8 cellular contexts compared by ENCODE assay signal in the genomic region with DNA sequence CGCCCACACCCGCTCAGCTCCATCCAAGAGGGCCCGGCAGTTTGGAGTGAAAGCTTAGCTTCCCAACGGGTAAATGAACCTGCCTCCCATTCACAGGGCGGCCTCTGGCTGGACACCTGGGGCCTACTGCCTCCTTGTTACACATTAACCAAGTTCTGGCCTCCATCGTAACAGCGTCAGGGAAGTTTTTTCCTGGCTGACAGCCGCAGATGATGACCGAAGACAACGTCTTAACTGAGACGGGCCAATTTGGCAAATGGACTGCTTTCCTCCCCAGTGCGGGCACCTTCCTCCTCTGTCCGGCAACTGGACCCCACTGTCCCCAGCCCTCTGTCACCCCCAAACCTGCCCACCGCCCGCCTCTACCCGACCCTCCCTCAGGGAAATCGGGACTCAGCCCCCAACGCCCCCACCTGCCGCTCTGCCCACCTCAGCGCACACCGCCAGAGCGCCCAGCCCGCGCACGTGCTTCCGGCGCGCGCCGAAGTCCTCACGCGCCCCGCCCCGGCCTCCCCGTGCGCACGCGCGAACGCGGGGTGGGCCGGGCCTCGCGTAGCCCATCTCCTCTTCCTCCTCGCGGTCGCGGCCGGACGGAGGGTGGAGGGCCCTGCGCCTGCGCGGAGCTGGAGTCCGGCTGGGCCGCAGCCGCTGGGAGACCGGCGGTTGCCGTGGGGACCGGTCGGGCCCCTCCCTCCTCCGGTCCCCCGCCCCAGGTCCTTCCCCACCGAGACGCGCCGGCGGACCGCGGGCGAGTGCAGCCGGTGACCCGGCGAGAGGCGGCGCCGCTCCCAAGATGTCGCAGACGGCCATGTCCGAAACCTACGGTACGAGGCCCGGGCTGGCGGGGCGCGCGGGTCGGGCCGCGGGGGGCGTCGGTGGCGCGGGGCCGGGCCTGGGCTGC. TPM values are rescaled to one million over a fixed set of nuclear protein-coding genes. Genes with fewer than 3 reads are reported as not detected.
A peak's percentile ranks its signal among the peaks of the same experiment; 100 is the strongest.
DNase-seq lines count a peak whose midpoint lies in the region; ATAC-seq and TF ChIP-seq lines count a peak whose summit lies in the region.

A gene with protein sequence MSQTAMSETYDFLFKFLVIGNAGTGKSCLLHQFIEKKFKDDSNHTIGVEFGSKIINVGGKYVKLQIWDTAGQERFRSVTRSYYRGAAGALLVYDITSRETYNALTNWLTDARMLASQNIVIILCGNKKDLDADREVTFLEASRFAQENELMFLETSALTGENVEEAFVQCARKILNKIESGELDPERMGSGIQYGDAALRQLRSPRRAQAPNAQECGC (plus strand): TSS at position 565 of the 901 bp plus-strand sequence. CDS start 229 bp downstream, at position 794.

- peak; percentile 72 for DNase-seq in GM04504 (ENCODE audit: low read depth)
- DNase-seq in NAMALWA (ENCODE audit: low spot score), result peak; percentile 82
- DNase-seq in T-helper 17 cell, result peak; percentile 68 to 71 (median 68)
- DNase-seq in left ventricle myocardium superior, result peak; percentile 93
- DNase-seq in pulmonary artery endothelial cell (ENCODE audit: low read depth, low spot score), result peak; percentile 49

- H3K4me1 ChIP-seq in HEK293 (ENCODE audit: control insufficient read depth, insufficient read depth, low read length), result peaks cover 30% of the 10 kb centered on the region
- peaks cover 6% of the 10 kb centered on the region for H3K4me1 ChIP-seq in urinary bladder (ENCODE audit: insufficient read depth)

- peak; percentile 87 for ATAC-seq in T-helper 17 cell
- ATAC-seq in left ventricle myocardium superior, result peak; percentile 95

- H3K4me3 ChIP-seq in HEK293 (ENCODE audit: low read depth, low read length) (peak within 1 kb of the TSS; percentile 70), urinary bladder (ENCODE audit: low read depth, low read length) (peak within 1 kb of the TSS; percentile 99)

- peak within 1 kb of the TSS; percentile 93 for H3K27ac Mint-ChIP-seq in T-helper 17 cell

- intact Hi-C loops in left ventricle myocardium superior (cut with micrococcal nuclease), result no loop called here

- H3K27ac ChIP-seq in HEK293 (ENCODE audit: extremely low read depth, low read depth, low read length), result peak within 1 kb of the TSS; percentile 60; the same call in 1 of the 2 replicates
- H3K27ac ChIP-seq in angular gyrus (ENCODE audit: low read depth, low read length), result peak within 1 kb of the TSS; percentile 53
- H3K27ac ChIP-seq in urinary bladder (ENCODE audit: low read depth), result peak within 1 kb of the TSS; percentile 92

- CTCF ChIA-PET in HEK293 (lab: Yijun Ruan, JAX), result interaction anchor here (0.5 to 4.3 kb wide), 11 partner anchors 9 to 544 kb away, joined by 3 to 20 read pairs (median 3); no protein-coding TSS in a partner anchor

- H3K4me3 Mint-ChIP-seq in T-helper 17 cell, result peak within 1 kb of the TSS; percentile 96

- H3K36me3 Mint-ChIP-seq in T-helper 17 cell (ENCODE audit: low read depth), result peaks cover 4% of the 10 kb centered on the region

- 11% methylated on average over 95 of the region's 95 CpGs for WGBS in urinary bladder

- no peaks in the 10 kb centered on the region for H3K9me3 ChIP-seq in HEK293 (ENCODE audit: control insufficient read depth, insufficient read depth, low read depth, low read length)
- H3K9me3 ChIP-seq in T-helper 17 cell (ENCODE audit: control insufficient read depth, low read length, poor library complexity, severe bottlenecking), result no peaks in the 10 kb centered on the region

- POLR2A ChIA-PET in HEK293 (lab: Yijun Ruan, JAX), result interaction anchor here (0.6 to 1.6 kb wide), 7 partner anchors 8 to 1321 kb away, joined by 3 to 6 read pairs (median 3); a partner anchor contains a TSS

- TF ChIP-seq CTCF in HEK293 (tag by site-specific recombination; IDR thresholded peaks at IDR 0.05), result no peak

- H3K36me3 ChIP-seq in HEK293 (ENCODE audit: control insufficient read depth in 2 of 2, insufficient read depth in 1 of 2, low read length in 2 of 2) (peaks cover 0 to 3% of the 10 kb centered on the region in 2 experiments; a peak in 1 of 3 replicates), urinary bladder (ENCODE audit: insufficient read depth) (no peaks in the 10 kb centered on the region)

- H3K4me1 Mint-ChIP-seq in T-helper 17 cell, result peaks cover 24% of the 10 kb centered on the region

- H3K27me3 Mint-ChIP-seq in T-helper 17 cell, result no peaks in the 10 kb centered on the region

TF ChIP-seq in HEK293, 187 proteins besides CTCF, POLR2A, EP300 and RAD21 (continues in another document):
- no peak for TF ChIP-seq ZNF121 (tag by site-specific recombination; IDR thresholded peaks at IDR 0.05)
- TF ChIP-seq, protein P1, sequence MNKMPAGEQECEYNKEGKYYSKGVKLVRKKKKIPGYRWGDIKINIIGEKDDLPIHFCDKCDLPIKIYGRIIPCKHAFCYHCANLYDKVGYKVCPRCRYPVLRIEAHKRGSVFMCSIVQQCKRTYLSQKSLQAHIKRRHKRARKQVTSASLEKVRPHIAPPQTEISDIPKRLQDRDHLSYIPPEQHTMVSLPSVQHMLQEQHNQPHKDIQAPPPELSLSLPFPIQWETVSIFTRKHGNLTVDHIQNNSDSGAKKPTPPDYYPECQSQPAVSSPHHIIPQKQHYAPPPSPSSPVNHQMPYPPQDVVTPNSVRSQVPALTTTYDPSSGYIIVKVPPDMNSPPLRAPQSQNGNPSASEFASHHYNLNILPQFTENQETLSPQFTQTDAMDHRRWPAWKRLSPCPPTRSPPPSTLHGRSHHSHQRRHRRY (tag by site-specific recombination; IDR thresholded peaks at IDR 0.05), result no peak
- TF ChIP-seq, protein P2, sequence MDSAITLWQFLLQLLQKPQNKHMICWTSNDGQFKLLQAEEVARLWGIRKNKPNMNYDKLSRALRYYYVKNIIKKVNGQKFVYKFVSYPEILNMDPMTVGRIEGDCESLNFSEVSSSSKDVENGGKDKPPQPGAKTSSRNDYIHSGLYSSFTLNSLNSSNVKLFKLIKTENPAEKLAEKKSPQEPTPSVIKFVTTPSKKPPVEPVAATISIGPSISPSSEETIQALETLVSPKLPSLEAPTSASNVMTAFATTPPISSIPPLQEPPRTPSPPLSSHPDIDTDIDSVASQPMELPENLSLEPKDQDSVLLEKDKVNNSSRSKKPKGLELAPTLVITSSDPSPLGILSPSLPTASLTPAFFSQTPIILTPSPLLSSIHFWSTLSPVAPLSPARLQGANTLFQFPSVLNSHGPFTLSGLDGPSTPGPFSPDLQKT (IDR thresholded peaks at IDR 0.05; ENCODE audit: borderline replicate concordance, low read depth, low read length), result peak; percentile 45; the same call in 1 of the 2 replicates
- TF ChIP-seq TCF7L2 (IDR thresholded peaks at IDR 0.05; ENCODE audit: borderline replicate concordance, low read depth, low read length), result no peak
- peak; percentile 85 for TF ChIP-seq ZNF610 (tag by site-specific recombination; IDR thresholded peaks at IDR 0.05; ENCODE audit: borderline replicate concordance)
- TF ChIP-seq ZNF138 (tag by site-specific recombination; IDR thresholded peaks at IDR 0.05; ENCODE audit: borderline replicate concordance), result no peak
- TF ChIP-seq MEIS1 (CRISPR knock-in tag; IDR thresholded peaks at IDR 0.05; ENCODE audit: borderline replicate concordance), result no peak
- TF ChIP-seq ZNF777 (tag by site-specific recombination; IDR thresholded peaks at IDR 0.05; ENCODE audit: borderline replicate concordance), result no peak
- TF ChIP-seq, protein P3, sequence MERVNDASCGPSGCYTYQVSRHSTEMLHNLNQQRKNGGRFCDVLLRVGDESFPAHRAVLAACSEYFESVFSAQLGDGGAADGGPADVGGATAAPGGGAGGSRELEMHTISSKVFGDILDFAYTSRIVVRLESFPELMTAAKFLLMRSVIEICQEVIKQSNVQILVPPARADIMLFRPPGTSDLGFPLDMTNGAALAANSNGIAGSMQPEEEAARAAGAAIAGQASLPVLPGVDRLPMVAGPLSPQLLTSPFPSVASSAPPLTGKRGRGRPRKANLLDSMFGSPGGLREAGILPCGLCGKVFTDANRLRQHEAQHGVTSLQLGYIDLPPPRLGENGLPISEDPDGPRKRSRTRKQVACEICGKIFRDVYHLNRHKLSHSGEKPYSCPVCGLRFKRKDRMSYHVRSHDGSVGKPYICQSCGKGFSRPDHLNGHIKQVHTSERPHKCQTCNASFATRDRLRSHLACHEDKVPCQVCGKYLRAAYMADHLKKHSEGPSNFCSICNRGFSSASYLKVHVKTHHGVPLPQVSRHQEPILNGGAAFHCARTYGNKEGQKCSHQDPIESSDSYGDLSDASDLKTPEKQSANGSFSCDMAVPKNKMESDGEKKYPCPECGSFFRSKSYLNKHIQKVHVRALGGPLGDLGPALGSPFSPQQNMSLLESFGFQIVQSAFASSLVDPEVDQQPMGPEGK (tag by site-specific recombination; IDR thresholded peaks at IDR 0.05), result peak; percentile 82
- peak; percentile 95 for TF ChIP-seq ZNF202 (tag by site-specific recombination; IDR thresholded peaks at IDR 0.05; ENCODE audit: borderline replicate concordance)
- TF ChIP-seq EGR2 (tag by site-specific recombination; IDR thresholded peaks at IDR 0.05; ENCODE audit: low read depth), result peak; percentile 66
- TF ChIP-seq ZNF585B (tag by site-specific recombination; IDR thresholded peaks at IDR 0.05), result no peak; the same call in 1 of the 2 replicates
- TF ChIP-seq, protein P4, sequence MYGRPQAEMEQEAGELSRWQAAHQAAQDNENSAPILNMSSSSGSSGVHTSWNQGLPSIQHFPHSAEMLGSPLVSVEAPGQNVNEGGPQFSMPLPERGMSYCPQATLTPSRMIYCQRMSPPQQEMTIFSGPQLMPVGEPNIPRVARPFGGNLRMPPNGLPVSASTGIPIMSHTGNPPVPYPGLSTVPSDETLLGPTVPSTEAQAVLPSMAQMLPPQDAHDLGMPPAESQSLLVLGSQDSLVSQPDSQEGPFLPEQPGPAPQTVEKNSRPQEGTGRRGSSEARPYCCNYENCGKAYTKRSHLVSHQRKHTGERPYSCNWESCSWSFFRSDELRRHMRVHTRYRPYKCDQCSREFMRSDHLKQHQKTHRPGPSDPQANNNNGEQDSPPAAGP (tag by site-specific recombination; IDR thresholded peaks at IDR 0.05), result peak; percentile 25; the same call in 1 of the 2 replicates
- peak; percentile 82 for TF ChIP-seq ZSCAN30 (tag by site-specific recombination; IDR thresholded peaks at IDR 0.05)
- no peak for TF ChIP-seq KLF9 (tag by site-specific recombination; IDR thresholded peaks at IDR 0.05; ENCODE audit: low read depth)
- no peak for TF ChIP-seq ZNF311 (tag by site-specific recombination; IDR thresholded peaks at IDR 0.05; ENCODE audit: borderline replicate concordance)
- TF ChIP-seq ZNF2 (tag by site-specific recombination; IDR thresholded peaks at IDR 0.05), result no peak; the same call in 1 of the 2 replicates
- no peak for TF ChIP-seq ZNF473 (tag by site-specific recombination; IDR thresholded peaks at IDR 0.05)

RNA-seq across cellular contexts. Expression of the gene that starts here (rescaled TPM):
- total RNA-seq in T-helper 17 cell, result 10 to 100 TPM; 34.3 to 47.2 TPM
- 121 TPM for total RNA-seq in left ventricle myocardium superior
- total RNA-seq in pulmonary artery endothelial cell, result 20.0 and 26.5 TPM in 2 replicates
- 33.5 TPM for total RNA-seq in urinary bladder
- 51.4 TPM for polyA plus RNA-seq in urinary bladder

Comparison
In these comparisons a context has a peak if more than half of its experiments do, and no peak if none do; other contexts are left out.
1. Peak in every context shown above with its lines: DNase-seq, ATAC-seq, H3K4me3 ChIP-seq and H3K27ac ChIP-seq.